In the genomic region with DNA sequence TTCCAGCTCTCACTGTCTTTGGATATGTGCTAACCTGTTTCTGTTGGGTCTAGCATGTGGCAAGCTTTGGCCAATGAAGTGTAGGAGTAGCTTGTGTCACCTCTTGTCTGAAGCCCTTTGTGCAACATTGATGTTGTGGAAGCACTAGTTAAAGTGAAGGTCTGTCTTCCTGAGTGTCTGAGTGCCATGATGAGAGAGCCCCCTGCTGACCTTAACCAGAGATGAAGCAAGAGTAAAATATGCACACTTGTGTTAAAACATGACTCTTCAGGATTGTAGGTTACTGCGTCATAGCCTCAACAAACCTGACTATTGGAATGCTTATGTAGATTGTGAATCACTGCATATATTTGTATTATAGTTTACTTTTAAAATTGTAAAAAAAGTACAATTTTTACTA, we compare ENCODE assay signal across 9 cellular contexts.
A peak's percentile ranks its signal among the peaks of the same experiment; 100 is the strongest.
DNase-seq lines count a peak whose midpoint lies in the region; ATAC-seq and TF ChIP-seq lines count a peak whose summit lies in the region.
"Had no signal": no experiment of that assay in that cellular context is flagged by ENCODE, and none has a peak within 500 bp of the region (broad histone marks: within the 10 kb centered on the region; RNA-seq: fewer than 3 reads in every experiment).

No MANE protein-coding gene starts in this region.

- TF ChIP-seq CTCF in lung (IDR thresholded peaks at IDR 0.05; ENCODE audit: control extremely low read depth, extremely low read depth) = no peak
- no peak for TF ChIP-seq CTCF in GM10248 (IDR thresholded peaks at IDR 0.05; ENCODE audit: control extremely low read depth, extremely low read depth, low read depth, missing control alignments)

- H3K9ac ChIP-seq in adipocyte (ENCODE audit: low read length) = no peak overlapping the region

- ATAC-seq in lung (ENCODE audit: insufficient read depth, low FRiP score) (peak; percentile 41), HG02938 (IDR thresholded peaks at IDR 0.05; ENCODE audit: unreplicated experiment) (no peak), HG03460 (IDR thresholded peaks at IDR 0.05; ENCODE audit: unreplicated experiment) (no peak)

- POLR2A ChIA-PET in GM10248 (lab: Yijun Ruan, JAX) = no interaction called here

- peak; percentile 3 for DNase-seq in EH (ENCODE audit: low read depth)
- DNase-seq in NCI-H1417 (lab: John Stamatoyannopoulos, UW) = peak in 2 of 3 experiments; percentile 60 to 82
- peak; percentile 59 for DNase-seq in adipocyte (ENCODE audit: low read depth)
- DNase-seq in lung (ENCODE audit: low spot score) = no peak
- DNase-seq in NCI-H2196 treated with DMSO at 0.1 percent for 48 hours (lab: John Stamatoyannopoulos, UW; ENCODE audit: unreplicated experiment) = no peak
- no peak for DNase-seq in GM10248 (ENCODE audit: extremely low spot score)

- 54 to 61% methylated on average over 1 of the region's 1 CpG for WGBS in lung, 2 donors

- H3K36me3 ChIP-seq in adipocyte (ENCODE audit: control insufficient read depth, insufficient read depth, low read length, severe bottlenecking) (no peaks in the 10 kb centered on the region), lung (ENCODE audit: control insufficient read depth in 2 of 2, insufficient read depth in 2 of 2, low read length in 2 of 2) (no peaks in the 10 kb centered on the region)

- CTCF ChIA-PET in GM10248 (lab: Yijun Ruan, JAX) = interaction anchor here (0.9 kb wide), 1 partner anchor 22 kb away, joined by 3 read pairs; no protein-coding TSS in a partner anchor

- H3K4me3 ChIP-seq in adipocyte (ENCODE audit: low read length) (no peak overlapping the region), lung (no peak overlapping the region)
- H3K4me3 ChIP-seq: skin epidermis had no signal

- peaks cover 7% of the 10 kb centered on the region for H3K4me1 ChIP-seq in adipocyte (ENCODE audit: control insufficient read depth, insufficient read depth, low read length)
- H3K4me1 ChIP-seq in lung (ENCODE audit: control insufficient read depth in 2 of 2, insufficient read depth in 2 of 2, low read length in 2 of 2) = no peaks in the 10 kb centered on the region

- H3K9me3 ChIP-seq in adipocyte (ENCODE audit: control insufficient read depth, low read length) = no peaks in the 10 kb centered on the region
- no peaks in the 10 kb centered on the region for H3K9me3 ChIP-seq in lung (ENCODE audit: control insufficient read depth in 2 of 2, insufficient read depth in 1 of 2, low read length in 1 of 2)

- H3K27me3 ChIP-seq in adipocyte (replicated peaks; ENCODE audit: control insufficient read depth, insufficient read depth, low read length) = no peaks in the 10 kb centered on the region
- no peaks in the 10 kb centered on the region for H3K27me3 ChIP-seq in lung (ENCODE audit: control insufficient read depth, insufficient read depth)

- H3K27ac ChIP-seq in lung (ENCODE audit: low read depth in 1 of 2, low read length in 1 of 2) = no peak overlapping the region
- H3K27ac ChIP-seq: skin epidermis had no signal

Comparison
In these comparisons a context has a peak if more than half of its experiments do, and no peak if none do; other contexts are left out.
1. DNase-seq: peak in EH (single experiment), NCI-H1417 (2 of 3) and adipocyte (single experiment); none in lung (single experiment), NCI-H2196 treated with DMSO at 0.1 percent for 48 hours (single experiment) and GM10248 (single experiment).